ENCODE assay signal across 8 cellular contexts in genomic region chr4:109406337-109406931, GRCh38. TPM values are rescaled to one million over a fixed set of nuclear protein-coding genes. Genes with fewer than 3 reads are reported as not detected.
DNase-seq lines count a peak whose midpoint lies in the region; ATAC-seq and TF ChIP-seq lines count a peak whose summit lies in the region.

No MANE protein-coding gene starts in this region.

- no peaks in the 10 kb centered on the region for H3K9me3 Mint-ChIP-seq in activated CD4-positive, alpha-beta T cell treated with anti-CD3 and anti-CD28 coated beads, Interleukin-2, amount 10 ng/mL, durations not matched to agents 24 days and 14 days
- no peaks in the 10 kb centered on the region for H3K9me3 Mint-ChIP-seq in effector memory CD8-positive, alpha-beta T cell

- H3K18ac ChIP-seq in mesendoderm (ENCODE audit: low read length): no peak overlapping the region

- no peak overlapping the region for H3K4me3 Mint-ChIP-seq in activated CD4-positive, alpha-beta T cell treated with anti-CD3 and anti-CD28 coated beads, Interleukin-2, amount 10 ng/mL, durations not matched to agents 24 days and 14 days
- no peak overlapping the region for H3K4me3 Mint-ChIP-seq in effector memory CD8-positive, alpha-beta T cell

- no peaks in the 10 kb centered on the region for H3K79me2 ChIP-seq in mesendoderm (ENCODE audit: control insufficient read depth, insufficient read depth, low read length)

- WGBS in mesendoderm (ENCODE audit: extremely low coverage, insufficient coverage, low lambda C conversion rate): no CpG with 5 or more reads among the region's 2 CpGs

- H3K4me1 ChIP-seq in Panc1 (ENCODE audit: control insufficient read depth, insufficient read depth, low read length) (no peaks in the 10 kb centered on the region), mesendoderm (ENCODE audit: control insufficient read depth, low read depth, low read length) (no peaks in the 10 kb centered on the region)

- no peaks in the 10 kb centered on the region for H3K9me3 ChIP-seq in Panc1 (ENCODE audit: control insufficient read depth, insufficient read depth, low read depth, low read length)

- H3K27me3 ChIP-seq in Panc1 (ENCODE audit: control insufficient read depth, insufficient read depth, low read length) (no peaks in the 10 kb centered on the region), mesendoderm (ENCODE audit: insufficient read depth, low read length, poor library complexity) (no peaks in the 10 kb centered on the region)

- no peak overlapping the region for H2BK5ac ChIP-seq in mesendoderm (ENCODE audit: low read length)

- CTCF ChIA-PET in Panc1 (lab: Charles Lee): no interaction called here

- no peak overlapping the region for H3K23ac ChIP-seq in mesendoderm (ENCODE audit: low read length)

- DNase-seq in activated CD4-positive, alpha-beta T cell treated with anti-CD3 and anti-CD28 coated beads, Interleukin-2, amount 10 ng/mL, durations not matched to agents 24 days and 14 days: peak; percentile 84
- no peak for DNase-seq in activated CD4-positive, alpha-beta T cell treated with anti-CD3 and anti-CD28 coated beads, Interleukin-2, amount 50 U/mL, for 4 hours
- DNase-seq in Panc1 (ENCODE audit: low read depth, low spot score) (peak; percentile 28), mesendoderm (peak; percentile 70), epidermal melanocyte (ENCODE audit: insufficient read length, low spot score) (no peak)
- DNase-seq in effector memory CD8-positive, alpha-beta T cell: peak; percentile 20 to 37 (median 32)

- no peak overlapping the region for H3K27ac ChIP-seq in Panc1 (ENCODE audit: low read length)
- H3K27ac ChIP-seq in mesendoderm (ENCODE audit: low read depth, low read length): no peak overlapping the region

- no peak overlapping the region for H3K56ac ChIP-seq in mesendoderm (ENCODE audit: low read length)

- BruUV-seq in Panc1 (replicated peaks; lab: Mats Ljungman, UMichigan): no TSS peak

- H3K27me3 Mint-ChIP-seq in activated CD4-positive, alpha-beta T cell treated with anti-CD3 and anti-CD28 coated beads, Interleukin-2, amount 10 ng/mL, durations not matched to agents 24 days and 14 days: peaks cover 20% of the 10 kb centered on the region
- peaks cover 5 to 11% of the 10 kb centered on the region in 2 donors for H3K27me3 Mint-ChIP-seq in effector memory CD8-positive, alpha-beta T cell

- intact Hi-C loops in activated CD4-positive, alpha-beta T cell treated with anti-CD3 and anti-CD28 coated beads, Interleukin-2, amount 10 ng/mL, durations not matched to agents 24 days and 14 days (cut with micrococcal nuclease): loop anchor here (1.0 to 10.0 kb wide), 3 partner anchors 571 to 1392 kb away; partner anchors contain the start of gene OSTC
- intact Hi-C loops in Panc1 (cut with micrococcal nuclease; ENCODE audit: unreplicated experiment): loop anchor here (2.0 to 5.0 kb wide), 2 partner anchors 572 to 724 kb away; no protein-coding TSS in a partner anchor

- H3K79me1 ChIP-seq in mesendoderm (ENCODE audit: low read length): no peaks in the 10 kb centered on the region

- no peak overlapping the region for H3K9ac ChIP-seq in mesendoderm (ENCODE audit: low read length)

- H3K4me3 ChIP-seq in Panc1 (ENCODE audit: low read depth in 2 of 2, low read length in 2 of 2) (no peak overlapping the region), mesendoderm (ENCODE audit: low read length) (no peak overlapping the region)

- H2BK120ac ChIP-seq in mesendoderm (ENCODE audit: low read depth, low read length): no peak overlapping the region

- no peak overlapping the region for H4K5ac ChIP-seq in mesendoderm (ENCODE audit: low read length)

- H2AK5ac ChIP-seq in mesendoderm (ENCODE audit: low read length): no peak overlapping the region

- no peak overlapping the region for H4K8ac ChIP-seq in mesendoderm (ENCODE audit: low read depth, low read length)

- in situ Hi-C loops in Panc1 (cut with HindIII; ENCODE audit: low pct_unique_long_range_greater_than_20kb, low sequenced_read_pairs): no loop called here

- no peak overlapping the region for H3K27ac Mint-ChIP-seq in activated CD4-positive, alpha-beta T cell treated with anti-CD3 and anti-CD28 coated beads, Interleukin-2, amount 10 ng/mL, durations not matched to agents 24 days and 14 days
- no peak overlapping the region for H3K27ac Mint-ChIP-seq in effector memory CD8-positive, alpha-beta T cell

- POLR2A ChIA-PET in Panc1 (lab: Charles Lee): no interaction called here

- H3K36me3 Mint-ChIP-seq in activated CD4-positive, alpha-beta T cell treated with anti-CD3 and anti-CD28 coated beads, Interleukin-2, amount 10 ng/mL, durations not matched to agents 24 days and 14 days (ENCODE audit: low read depth): no peaks in the 10 kb centered on the region
- no peaks in the 10 kb centered on the region for H3K36me3 Mint-ChIP-seq in effector memory CD8-positive, alpha-beta T cell (ENCODE audit: insufficient read depth)

- H3K36me3 ChIP-seq in Panc1 (ENCODE audit: control insufficient read depth, insufficient read depth, low read length) (no peaks in the 10 kb centered on the region), mesendoderm (ENCODE audit: control insufficient read depth, insufficient read depth, low read length) (no peaks in the 10 kb centered on the region)

- H3K4me2 ChIP-seq in mesendoderm (ENCODE audit: low read length): no peak overlapping the region

- no peak overlapping the region for H3K4ac ChIP-seq in mesendoderm (ENCODE audit: low read depth, low read length)

- peak; percentile 57; the same call in 1 of the 2 replicates for TF ChIP-seq CTCF in Panc1 (IDR thresholded peaks at IDR 0.05)

- no peak overlapping the region for H2BK15ac ChIP-seq in mesendoderm (replicated peaks; ENCODE audit: low read depth)

- ATAC-seq in GM19467 (IDR thresholded peaks at IDR 0.05; ENCODE audit: unreplicated experiment) (peak; percentile 61), HG03565 (IDR thresholded peaks at IDR 0.05; ENCODE audit: unreplicated experiment) (peak; percentile 94), Panc1 (no peak)
- ATAC-seq in effector memory CD8-positive, alpha-beta T cell (replicated peaks): peak; percentile 68

- H3K4me1 Mint-ChIP-seq in activated CD4-positive, alpha-beta T cell treated with anti-CD3 and anti-CD28 coated beads, Interleukin-2, amount 10 ng/mL, durations not matched to agents 24 days and 14 days: peaks cover 2% of the 10 kb centered on the region
- H3K4me1 Mint-ChIP-seq in effector memory CD8-positive, alpha-beta T cell (ENCODE audit: low read depth in 2 of 2): no peaks in the 10 kb centered on the region

RNA-seq across cellular contexts. Expression of gene SEC24B, which starts 27.2 kb away (rescaled TPM):
- 32.5 and 33.6 TPM in 2 replicates for total RNA-seq in activated CD4-positive, alpha-beta T cell treated with anti-CD3 and anti-CD28 coated beads, Interleukin-2, amount 10 ng/mL, durations not matched to agents 24 days and 14 days
- 17.6 TPM for total RNA-seq in Panc1 (2021; ENCODE audit: unreplicated experiment)
- polyA plus RNA-seq in Panc1 (2012; ENCODE audit: insufficient read length): 8.5 TPM
- 19.4 TPM for polyA plus RNA-seq in mesendoderm (2013, experiment 1 of 2)
- 18.5 TPM for polyA plus RNA-seq in mesendoderm (2013, experiment 2 of 2)

Comparison
In these comparisons a context has a peak if more than half of its experiments do, and no peak if none do; other contexts are left out.
1. DNase-seq: peak in activated CD4-positive, alpha-beta T cell treated with anti-CD3 and anti-CD28 coated beads, Interleukin-2, amount 10 ng/mL, durations not matched to agents 24 days and 14 days (single experiment), Panc1 (single experiment), effector memory CD8-positive, alpha-beta T cell (3 of 3) and mesendoderm (single experiment); none in activated CD4-positive, alpha-beta T cell treated with anti-CD3 and anti-CD28 coated beads, Interleukin-2, amount 50 U/mL, for 4 hours (0 of 2) and epidermal melanocyte (single experiment).